In the genomic region with DNA sequence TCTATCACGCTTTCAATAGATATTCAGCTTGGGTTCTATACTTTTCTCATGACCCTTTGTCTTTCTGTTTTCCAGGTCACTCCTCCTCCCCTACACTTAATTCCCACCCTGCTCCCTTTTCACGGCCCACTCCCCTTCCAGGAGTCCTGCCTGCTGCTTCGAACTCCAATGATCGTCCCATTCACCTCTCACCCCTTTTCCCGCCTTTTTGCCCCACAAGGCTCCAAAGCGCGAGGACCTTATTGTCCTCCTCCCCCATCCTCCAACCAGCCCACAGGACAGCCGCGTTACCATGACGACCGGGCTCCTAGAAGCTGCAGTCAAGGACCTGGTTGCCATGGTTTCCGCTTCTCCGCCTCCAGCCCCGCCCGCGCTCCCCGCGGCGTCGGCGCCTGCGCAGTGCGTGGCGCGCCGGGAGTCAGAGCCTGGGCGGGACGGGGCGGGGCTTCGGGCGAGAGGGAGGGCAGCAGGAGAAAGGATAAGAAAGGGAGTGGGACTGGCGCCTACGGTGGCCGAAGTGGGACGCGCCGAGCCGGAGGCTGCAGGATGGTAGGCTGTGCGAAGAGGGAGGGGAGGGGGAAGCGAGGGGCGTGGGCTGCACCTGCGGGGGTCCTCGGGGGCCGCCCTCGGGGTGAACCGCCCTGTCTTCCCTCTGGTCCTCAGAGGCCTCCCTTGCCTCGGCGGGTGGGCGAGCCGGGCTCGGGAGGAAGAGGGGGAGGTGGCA, we compare ENCODE assay signal across 8 cellular contexts. TPM values are rescaled to one million over a fixed set of nuclear protein-coding genes. Genes with fewer than 3 reads are reported as not detected.
DNase-seq lines count a peak whose midpoint lies in the region; ATAC-seq, FAIRE-seq and TF ChIP-seq lines count a peak whose summit lies in the region.

AP1S1 (plus strand) TSS at position 508 of the 724 bp plus-strand sequence; CDS start at position 547, 39 bp downstream.

- peak within 1 kb of the TSS; percentile 93 to 100 for H3K27ac ChIP-seq in A549

- no peak for TF ChIP-seq RAD21 in A549 (conservative IDR thresholded peaks at IDR 0.05 in 1 of 2, IDR thresholded peaks at IDR 0.05 in 1 of 2)

- no peak for TF ChIP-seq EP300 in A549 (IDR thresholded peaks at IDR 0.05)

- H3K4me2 ChIP-seq in A549: peak within 1 kb of the TSS; percentile 99

- POLR2A ChIA-PET in A549 (lab: Yijun Ruan, JAX): interaction anchor here (1.0 kb wide), 1 partner anchor 12 kb away, joined by 3 read pairs; no protein-coding TSS in a partner anchor

- H3K9me3 ChIP-seq in A549: no peaks in the 10 kb centered on the region

- peak; percentile 89 to 94 for ATAC-seq in A549
- peak; percentile 66 for ATAC-seq in GM18873 (IDR thresholded peaks at IDR 0.05; ENCODE audit: low FRiP score, unreplicated experiment)
- ATAC-seq in HG03159 (IDR thresholded peaks at IDR 0.05; ENCODE audit: unreplicated experiment): peak; percentile 70

- no peak for FAIRE-seq in A549 (lab: Jason Lieb, UNC)

- DNase-seq in A549 (ENCODE audit: low read depth in 1 of 2, low spot score in 1 of 2) (peak; percentile 96 to 97), NCI-H226 (peak; percentile 86), cardiac fibroblast (ENCODE audit: low read depth in 2 of 2) (peak; percentile 94 to 96), iPS-NIHi7 (ENCODE audit: extremely low spot score) (peak; percentile 96), smooth muscle cell of the brain vasculature (ENCODE audit: low read depth, low spot score) (peak; percentile 77)
- DNase-seq in activated CD4-positive, CD25-positive, alpha-beta regulatory T cell (lab: John Stamatoyannopoulos, UW): peak; percentile 76 to 87 (median 80)

- peaks cover 36% of the 10 kb centered on the region for H3K4me1 ChIP-seq in A549

- peak within 1 kb of the TSS; percentile 91 for H3K4me3 ChIP-seq in A549
- peak within 1 kb of the TSS; percentile 91 to 95 for H3K4me3 ChIP-seq in cardiac fibroblast (replicated peaks in 1 of 2; ENCODE audit: low read depth in 2 of 2, low read length in 2 of 2)

- 16% methylated on average over 11 of the region's 51 CpGs for WGBS in A549 (ENCODE audit: missing lambda C conversion rate)

- CTCF ChIA-PET in A549 (lab: Yijun Ruan, JAX): interaction anchor here (1.3 to 16.1 kb wide), 6 partner anchors 13 to 90 kb away, joined by 3 to 235 read pairs (median 6); partner anchors contain the start of gene FIS1

- TF ChIP-seq POLR2A in A549 (IDR thresholded peaks at IDR 0.05; ENCODE audit: low read length): peak; percentile 52

- TF ChIP-seq CTCF in A549 (IDR thresholded peaks at IDR 0.05): no peak
- TF ChIP-seq CTCF in cardiac fibroblast (IDR thresholded peaks at IDR 0.05; ENCODE audit: low read depth, low read length): no peak

TF ChIP-seq in A549, 52 proteins besides CTCF, POLR2A, EP300 and RAD21:
- TF ChIP-seq, protein P1, sequence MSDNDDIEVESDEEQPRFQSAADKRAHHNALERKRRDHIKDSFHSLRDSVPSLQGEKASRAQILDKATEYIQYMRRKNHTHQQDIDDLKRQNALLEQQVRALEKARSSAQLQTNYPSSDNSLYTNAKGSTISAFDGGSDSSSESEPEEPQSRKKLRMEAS (IDR thresholded peaks at IDR 0.05): peak; percentile 97
- TF ChIP-seq NPAS2 (CRISPR knock-in tag; IDR thresholded peaks at IDR 0.05; ENCODE audit: borderline replicate concordance): no peak
- TF ChIP-seq MAZ (IDR thresholded peaks at IDR 0.05; ENCODE audit: borderline replicate concordance, low read depth, low read length): peak; percentile 63; the same call in 1 of the 2 replicates
- TF ChIP-seq, protein P2, sequence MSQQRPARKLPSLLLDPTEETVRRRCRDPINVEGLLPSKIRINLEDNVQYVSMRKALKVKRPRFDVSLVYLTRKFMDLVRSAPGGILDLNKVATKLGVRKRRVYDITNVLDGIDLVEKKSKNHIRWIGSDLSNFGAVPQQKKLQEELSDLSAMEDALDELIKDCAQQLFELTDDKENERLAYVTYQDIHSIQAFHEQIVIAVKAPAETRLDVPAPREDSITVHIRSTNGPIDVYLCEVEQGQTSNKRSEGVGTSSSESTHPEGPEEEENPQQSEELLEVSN (IDR thresholded peaks at IDR 0.05; ENCODE audit: borderline replicate concordance, low read depth): peak; percentile 99

RNA-seq across cellular contexts. Expression of gene AP1S1, which starts in this region (rescaled TPM):
- polyA plus RNA-seq in A549 (2011; rRNA removed): 107 and 128 TPM in 2 replicates
- polyA plus RNA-seq in A549 (2012; cell fraction: cytosol; rRNA removed): 163 and 166 TPM in 2 replicates
- polyA plus RNA-seq in A549 (2012; cell fraction: nucleus; rRNA removed): 79.8 and 104 TPM in 2 replicates
- 181 to 187 TPM (median 182 TPM) in 3 replicates for polyA plus RNA-seq in A549 (2017; fragmentation: RNase III; extraction: RNeasy Plus Mini Kit Qiagen cat#74134 plus additional on column Dnase treatment)
- polyA minus RNA-seq in A549 (2011; rRNA and poly(A)+ RNA removed): 48.5 and 54.1 TPM in 2 replicates

Comparison
In these comparisons a context has a peak if more than half of its experiments do, and no peak if none do; other contexts are left out.
1. Peak in every context shown above with its lines: DNase-seq, ATAC-seq, H3K4me3 ChIP-seq and H3K27ac ChIP-seq.